Comparison of ENCODE assay signal across 18 cellular contexts in genomic region chr5:136722581-136722980, GRCh38.
A peak's percentile ranks its signal among the peaks of the same experiment; 100 is the strongest.
DNase-seq lines count a peak whose midpoint lies in the region; ATAC-seq and TF ChIP-seq lines count a peak whose summit lies in the region.
"Had no signal": no experiment of that assay in that cellular context is flagged by ENCODE, and none has a peak within 500 bp of the region (broad histone marks: within the 10 kb centered on the region; RNA-seq: fewer than 3 reads in every experiment).

No MANE protein-coding gene starts in this region.

- H3K4me3 ChIP-seq in PC-9, result no peak overlapping the region
- H3K4me3 ChIP-seq in trophoblast cell (ENCODE audit: low read depth, low read length), result no peak overlapping the region
- no peak overlapping the region for H3K4me3 ChIP-seq in gastrocnemius medialis
- H3K4me3 ChIP-seq: BLaER1 had no signal

- POLR2A ChIA-PET in PC-9 (lab: Charles Lee; ENCODE audit: unreplicated experiment), result no interaction called here
- POLR2A ChIA-PET in CD4-positive, alpha-beta T cell (lab: Charles Lee), result no interaction called here

- WGBS in trophoblast cell (ENCODE audit: extremely low coverage, insufficient coverage, insufficient read length), result no CpG with 5 or more reads among the region's 1 CpG

- H3K79me1 ChIP-seq in trophoblast cell (ENCODE audit: low read length), result peaks cover 16% of the 10 kb centered on the region

- H3K9ac ChIP-seq in trophoblast cell (ENCODE audit: low read length), result no peak overlapping the region
- H3K9ac ChIP-seq: BLaER1 had no signal

- H3K36me3 ChIP-seq in PC-9 (ENCODE audit: low read depth) (no peaks in the 10 kb centered on the region), trophoblast cell (ENCODE audit: control insufficient read depth in 1 of 2, insufficient read depth in 2 of 2, low read length in 2 of 2) (no peaks in the 10 kb centered on the region), gastrocnemius medialis (no peaks in the 10 kb centered on the region)
- H3K36me3 ChIP-seq: BE2C, BLaER1 had no signal

- H3K4me1 ChIP-seq in PC-9 (replicated peaks; ENCODE audit: insufficient read depth) (peaks cover 38% of the 10 kb centered on the region), trophoblast cell (ENCODE audit: control insufficient read depth in 1 of 2, insufficient read depth in 2 of 2, low read length in 2 of 2) (peaks cover 7 to 8% of the 10 kb centered on the region in 2 experiments), gastrocnemius medialis (no peaks in the 10 kb centered on the region)
- H3K4me1 ChIP-seq: BE2C, BLaER1 had no signal

- peak overlapping the region; percentile 45 for H3K4me2 ChIP-seq in PC-9
- H3K4me2 ChIP-seq in trophoblast cell (ENCODE audit: low read length), result no peak overlapping the region
- H3K4me2 ChIP-seq: BLaER1 had no signal

- no peaks in the 10 kb centered on the region for H3K27me3 Mint-ChIP-seq in central memory CD8-positive, alpha-beta T cell
- H3K27me3 Mint-ChIP-seq in CD4-positive, alpha-beta T cell, result no peaks in the 10 kb centered on the region
- H3K27me3 Mint-ChIP-seq: CD4-positive, CD25-positive, alpha-beta regulatory T cell had no signal

- no peaks in the 10 kb centered on the region for H3K9me3 Mint-ChIP-seq in central memory CD8-positive, alpha-beta T cell
- H3K9me3 Mint-ChIP-seq in CD4-positive, alpha-beta T cell, result no peaks in the 10 kb centered on the region

- in situ Hi-C loops in gastrocnemius medialis (cut with MboI; ENCODE audit: low sequenced_read_pairs in 4 of 4), result no loop called here

- peak overlapping the region; percentile 73 for H2AK5ac ChIP-seq in trophoblast cell (ENCODE audit: low read length)

- H2BK12ac ChIP-seq in trophoblast cell (ENCODE audit: low read length), result peak overlapping the region; percentile 90

- no peak for TF ChIP-seq POLR2A in gastrocnemius medialis (IDR thresholded peaks at IDR 0.05)

- no peaks in the 10 kb centered on the region for H3K9me2 ChIP-seq in PC-9 (ENCODE audit: insufficient read depth)

- intact Hi-C loops in PC-9 (cut with micrococcal nuclease; ENCODE audit: unreplicated experiment), result no loop called here
- intact Hi-C loops in CD4-positive, alpha-beta T cell (cut with DNase I, micrococcal nuclease), result no loop called here
- intact Hi-C loops in gastrocnemius medialis (cut with DNase I; ENCODE audit: low total_unique reads), result no loop called here

- peak overlapping the region; percentile 92 for H3K18ac ChIP-seq in trophoblast cell (ENCODE audit: low read length)

- no TSS peak for BruUV-seq in PC-9 (replicated peaks; lab: Mats Ljungman, UMichigan)

- TF ChIP-seq CTCF in PC-9 (conservative IDR thresholded peaks at IDR 0.05) (no peak), gastrocnemius medialis (IDR thresholded peaks at IDR 0.05 in 4 of 5, conservative IDR thresholded peaks at IDR 0.05 in 1 of 5) (no peak)
- no peak for TF ChIP-seq CTCF in CD4-positive, alpha-beta T cell (IDR thresholded peaks at IDR 0.05)

- H3K9me3 ChIP-seq in PC-9 (ENCODE audit: insufficient read depth, low read depth), result no peaks in the 10 kb centered on the region
- H3K9me3 ChIP-seq in trophoblast cell (ENCODE audit: insufficient read depth, low read depth, low read length), result no peaks in the 10 kb centered on the region
- no peaks in the 10 kb centered on the region for H3K9me3 ChIP-seq in CD4-positive, alpha-beta T cell (ENCODE audit: control insufficient read depth, low read length)
- H3K9me3 ChIP-seq in gastrocnemius medialis, result no peaks in the 10 kb centered on the region
- H3K9me3 ChIP-seq: BE2C, BLaER1, Caco-2 had no signal

- peak overlapping the region; percentile 70 for H3K4ac ChIP-seq in trophoblast cell (ENCODE audit: low read depth, low read length)

- H4K91ac ChIP-seq in trophoblast cell (ENCODE audit: low read depth, low read length), result peak overlapping the region; percentile 82

- H3K23ac ChIP-seq in trophoblast cell (ENCODE audit: low read length), result no peak overlapping the region

- H3K14ac ChIP-seq in trophoblast cell (ENCODE audit: low read length), result peak overlapping the region; percentile 41

- H3K4me1 Mint-ChIP-seq in central memory CD8-positive, alpha-beta T cell, result no peaks in the 10 kb centered on the region
- H3K4me1 Mint-ChIP-seq in CD4-positive, alpha-beta T cell (ENCODE audit: low read depth), result no peaks in the 10 kb centered on the region
- H3K4me1 Mint-ChIP-seq: CD14-positive monocyte; CD4-positive, CD25-positive, alpha-beta regulatory T cell had no signal

- peak overlapping the region; percentile 86 for H2BK120ac ChIP-seq in trophoblast cell (ENCODE audit: insufficient read depth, low read length, poor library complexity)

- H4K8ac ChIP-seq in trophoblast cell (ENCODE audit: low read depth, low read length), result no peak overlapping the region

- CTCF ChIA-PET in PC-9 (lab: Charles Lee), result no interaction called here
- CTCF ChIA-PET in CD4-positive, alpha-beta T cell (lab: Charles Lee), result no interaction called here

- H4K20me1 ChIP-seq in PC-9 (ENCODE audit: insufficient read depth), result no peaks in the 10 kb centered on the region
- H4K20me1 ChIP-seq: BLaER1 had no signal

- H3F3A ChIP-seq in PC-9 (ENCODE audit: insufficient read depth, low read depth), result peaks cover 7% of the 10 kb centered on the region

- H2AFZ ChIP-seq in PC-9 (0 out of 2 replicates have a peak overlapping the region, but pooled peaks have one; percentile 53), trophoblast cell (ENCODE audit: insufficient read depth, low read length, poor library complexity) (no peak overlapping the region)

- H3K27ac Mint-ChIP-seq in central memory CD8-positive, alpha-beta T cell (ENCODE audit: low read depth), result peak overlapping the region; percentile 12
- no peak overlapping the region for H3K27ac Mint-ChIP-seq in CD4-positive, alpha-beta T cell
- H3K27ac Mint-ChIP-seq: CD14-positive monocyte; CD4-positive, CD25-positive, alpha-beta regulatory T cell; CD8-positive, alpha-beta T cell had no signal

- peak overlapping the region; percentile 14 for H2BK5ac ChIP-seq in trophoblast cell (ENCODE audit: low read depth, low read length, poor library complexity)

- no peaks in the 10 kb centered on the region for H3K36me3 Mint-ChIP-seq in central memory CD8-positive, alpha-beta T cell (ENCODE audit: insufficient read depth)
- no peaks in the 10 kb centered on the region for H3K36me3 Mint-ChIP-seq in CD4-positive, alpha-beta T cell (ENCODE audit: low read depth)
- H3K36me3 Mint-ChIP-seq: CD14-positive monocyte; CD4-positive, CD25-positive, alpha-beta regulatory T cell; CD8-positive, alpha-beta T cell had no signal

- H3K27ac ChIP-seq in PC-9 (peak overlapping the region; percentile 48), trophoblast cell (ENCODE audit: low read depth, low read length) (no peak overlapping the region), gastrocnemius medialis (no peak overlapping the region)
- H3K27ac ChIP-seq in CD4-positive, alpha-beta T cell (ENCODE audit: low read depth, low read length), result no peak overlapping the region
- H3K27ac ChIP-seq: 22Rv1, BLaER1 had no signal

- DNase-seq in PC-9, result peak in 1 of 2 experiments; percentile 63
- DNase-seq in central memory CD8-positive, alpha-beta T cell (ENCODE audit: low spot score in 2 of 2), result no peak
- peak; percentile 35 to 60 for DNase-seq in trophoblast cell
- no peak for DNase-seq in CD4-positive, alpha-beta T cell
- DNase-seq in gastrocnemius medialis, result no peak
- DNase-seq: ACHN; BE2C; C1 segment of cervical spinal cord; Caco-2; Calu3; CD4-positive, CD25-positive, alpha-beta regulatory T cell; CD8-positive, alpha-beta T cell; DMS79 treated with DMSO at 0.1 percent for 48 hours; GF-D8 had no signal

- H3K27me3 ChIP-seq in PC-9 (ENCODE audit: insufficient read depth, low read depth), result no peaks in the 10 kb centered on the region
- H3K27me3 ChIP-seq in trophoblast cell (ENCODE audit: insufficient read depth, low read length), result no peaks in the 10 kb centered on the region
- H3K27me3 ChIP-seq in CD4-positive, alpha-beta T cell (ENCODE audit: control insufficient read depth, insufficient read depth, low read length), result no peaks in the 10 kb centered on the region
- H3K27me3 ChIP-seq in gastrocnemius medialis, result no peaks in the 10 kb centered on the region
- H3K27me3 ChIP-seq: BE2C, BLaER1 had no signal

- H3K79me2 ChIP-seq in PC-9 (ENCODE audit: low read depth) (no peaks in the 10 kb centered on the region), trophoblast cell (ENCODE audit: control insufficient read depth, insufficient read depth, low read length, poor library complexity) (peaks cover 1% of the 10 kb centered on the region)

- H3K4me3 Mint-ChIP-seq in central memory CD8-positive, alpha-beta T cell, result no peak overlapping the region
- no peak overlapping the region for H3K4me3 Mint-ChIP-seq in CD4-positive, alpha-beta T cell
- H3K4me3 Mint-ChIP-seq: CD14-positive monocyte; CD4-positive, CD25-positive, alpha-beta regulatory T cell; CD8-positive, alpha-beta T cell had no signal

- H4K12ac ChIP-seq in trophoblast cell (ENCODE audit: low read depth, low read length), result no peak overlapping the region

- ATAC-seq in central memory CD8-positive, alpha-beta T cell (replicated peaks; ENCODE audit: extremely low read depth, poor library complexity, severe bottlenecking), result no peak
- no peak for ATAC-seq in CD4-positive, alpha-beta T cell (ENCODE audit: poor library complexity)
- ATAC-seq in GM21737 (IDR thresholded peaks at IDR 0.05; ENCODE audit: unreplicated experiment) (no peak), gastrocnemius medialis (no peak)
- ATAC-seq: CD8-positive, alpha-beta T cell had no signal

Comparison
In these comparisons a context has a peak if more than half of its experiments do, and no peak if none do; other contexts are left out.
1. DNase-seq: peak in trophoblast cell (2 of 2); none in central memory CD8-positive, alpha-beta T cell (0 of 2), CD4-positive, alpha-beta T cell (0 of 10) and gastrocnemius medialis (0 of 2).